Comparison of ENCODE assay signal across 9 cellular contexts in genomic region chr19:36973021-36973843, GRCh38. TPM values are rescaled to one million over a fixed set of nuclear protein-coding genes. Genes with fewer than 3 reads are reported as not detected.
DNase-seq lines count a peak whose midpoint lies in the region; ATAC-seq, FAIRE-seq and TF ChIP-seq lines count a peak whose summit lies in the region.
"Had no signal": no experiment of that assay in that cellular context is flagged by ENCODE, and none has a peak within 500 bp of the region (broad histone marks: within the 10 kb centered on the region; RNA-seq: fewer than 3 reads in every experiment).

No MANE protein-coding gene starts in this region.

- H3K27ac Mint-ChIP-seq in central memory CD8-positive, alpha-beta T cell (ENCODE audit: low read depth) = peak overlapping the region; percentile 95

- H3K36me3 ChIP-seq in keratinocyte (ENCODE audit: control insufficient read depth in 2 of 2, extremely low read depth in 1 of 2, insufficient read depth in 2 of 2, low read length in 2 of 2) = no peaks in the 10 kb centered on the region
- H3K36me3 ChIP-seq in Karpas-422 (ENCODE audit: insufficient read depth, low read length) = no peaks in the 10 kb centered on the region; the same call in 1 of the 2 replicates

- DNase-seq in GM10266 (ENCODE audit: extremely low spot score) (peak; percentile 69), HK-2 (ENCODE audit: unreplicated experiment) (peak; percentile 85), keratinocyte (ENCODE audit: low read depth, low spot score) (peak; percentile 7), Karpas-422 (no peak)
- DNase-seq in activated CD4-positive, CD25-positive, alpha-beta regulatory T cell treated with anti-CD3 and anti-CD28 coated beads, Interleukin-2, amount 50 U/mL, for 72 hours = peak; percentile 78
- peak; percentile 64 to 68 for DNase-seq in central memory CD8-positive, alpha-beta T cell (ENCODE audit: low spot score in 2 of 2)
- DNase-seq in stimulated activated CD4-positive, alpha-beta T cell treated with anti-CD3 and anti-CD28 coated beads, Interleukin-1b, Interleukin-23, amount 100 ng/mL, for 4 hours (ENCODE audit: low read depth in 2 of 2) = peak; percentile 56 to 70

- no peaks in the 10 kb centered on the region for H3K9me2 ChIP-seq in Karpas-422 (replicated peaks; ENCODE audit: insufficient read depth, low read length)

- no peak for FAIRE-seq in keratinocyte (lab: Jason Lieb, UNC)
- FAIRE-seq: islet of Langerhans had no signal

- H4K20me1 ChIP-seq in keratinocyte (ENCODE audit: control insufficient read depth, extremely low read depth, insufficient read depth, low read length) (no peaks in the 10 kb centered on the region), Karpas-422 (ENCODE audit: insufficient read depth, low read depth, low read length) (no peaks in the 10 kb centered on the region)

- H3K27ac ChIP-seq in keratinocyte (ENCODE audit: control insufficient read depth, insufficient read depth, low read length) = no peak overlapping the region
- H3K27ac ChIP-seq in Karpas-422 (ENCODE audit: low read length) = no peak overlapping the region

- no peaks in the 10 kb centered on the region for H3K79me2 ChIP-seq in keratinocyte (ENCODE audit: control insufficient read depth, insufficient read depth, low read length)
- H3K79me2 ChIP-seq in Karpas-422 (ENCODE audit: low read length) = no peaks in the 10 kb centered on the region

- H3K9me1 ChIP-seq in keratinocyte (ENCODE audit: control insufficient read depth, extremely low read depth, insufficient read depth, low read length) = no peaks in the 10 kb centered on the region

- peak overlapping the region; percentile 50 for H3K9ac ChIP-seq in keratinocyte (ENCODE audit: control insufficient read depth, extremely low read depth, insufficient read depth, low read length)
- H3K9ac ChIP-seq in Karpas-422 (ENCODE audit: low read length) = no peak overlapping the region

- peak; percentile 98 for ATAC-seq in central memory CD8-positive, alpha-beta T cell (replicated peaks; ENCODE audit: extremely low read depth, poor library complexity, severe bottlenecking)
- no peak for ATAC-seq in HG02571 (IDR thresholded peaks at IDR 0.05; ENCODE audit: unreplicated experiment)

- H3K27me3 ChIP-seq in keratinocyte (ENCODE audit: control insufficient read depth, extremely low read depth, insufficient read depth, low read length) (no peaks in the 10 kb centered on the region), Karpas-422 (ENCODE audit: low read length) (no peaks in the 10 kb centered on the region)

- peaks cover 5% of the 10 kb centered on the region for H3K36me3 Mint-ChIP-seq in central memory CD8-positive, alpha-beta T cell (ENCODE audit: insufficient read depth)

- H3K27me3 Mint-ChIP-seq in central memory CD8-positive, alpha-beta T cell = no peaks in the 10 kb centered on the region

- H2AFZ ChIP-seq in keratinocyte (ENCODE audit: control insufficient read depth, low read length) = peak overlapping the region; percentile 94
- no peak overlapping the region for H2AFZ ChIP-seq in Karpas-422 (ENCODE audit: low read length)

- H3K9me3 ChIP-seq in keratinocyte (ENCODE audit: control insufficient read depth, low read depth, low read length) (no peaks in the 10 kb centered on the region), Karpas-422 (ENCODE audit: low read length) (peaks cover 4% of the 10 kb centered on the region; the same call in 1 of the 2 replicates)

- H3K4me1 ChIP-seq in keratinocyte (ENCODE audit: control insufficient read depth, extremely low read depth, insufficient read depth, low read length) (peaks cover 3% of the 10 kb centered on the region), Karpas-422 (ENCODE audit: low read length) (no peaks in the 10 kb centered on the region)

- H3K4me2 ChIP-seq in keratinocyte (ENCODE audit: control insufficient read depth, extremely low read depth, insufficient read depth, low read depth, low read length) = peak overlapping the region; percentile 76
- H3K4me2 ChIP-seq in Karpas-422 (ENCODE audit: low read depth, low read length, poor library complexity, severe bottlenecking) = no peak overlapping the region

- H3K9me3 Mint-ChIP-seq in central memory CD8-positive, alpha-beta T cell = no peaks in the 10 kb centered on the region

- H3K4me3 ChIP-seq in keratinocyte (ENCODE audit: control insufficient read depth in 2 of 3, extremely low read depth in 1 of 3, insufficient read depth in 2 of 3, low read depth in 1 of 3, low read length in 3 of 3) (peak overlapping the region; percentile 74 to 83 (median 78)), Karpas-422 (ENCODE audit: low read length) (no peak overlapping the region)

- H3K4me1 Mint-ChIP-seq in central memory CD8-positive, alpha-beta T cell = peaks cover 11% of the 10 kb centered on the region

- peak; percentile 79 for TF ChIP-seq CTCF in GM10266 (IDR thresholded peaks at IDR 0.05; ENCODE audit: control insufficient read depth, insufficient read depth, low read depth, missing control alignments)
- peak; percentile 87 to 94 (median 91) for TF ChIP-seq CTCF in keratinocyte (optimal IDR thresholded peaks at IDR 0.05 in 1 of 3, IDR thresholded peaks at IDR 0.05 in 1 of 3, conservative IDR thresholded peaks at IDR 0.05 in 1 of 3; ENCODE audit: extremely low read depth in 1 of 3, insufficient read depth in 2 of 3, low read length in 3 of 3)

- dilution Hi-C loops in keratinocyte (cut with MboI; ENCODE audit: extremely low pct_ligation_motif_present, low sequenced_read_pairs) = no loop called here

- H3K4me3 Mint-ChIP-seq in central memory CD8-positive, alpha-beta T cell = peak overlapping the region; percentile 88

RNA-seq across cellular contexts. Expression of gene ZNF568, which starts 57.1 kb away (rescaled TPM):
- 4.0 to 4.1 TPM (median 4.1 TPM) in 3 replicates for polyA plus RNA-seq in keratinocyte
- 2.1 TPM for polyA plus RNA-seq in keratinocyte (2011; ENCODE audit: low read depth)
- polyA plus RNA-seq in keratinocyte (2011; cell fraction: cytosol; rRNA removed) = 3.2 and 5.0 TPM in 2 replicates
- polyA plus RNA-seq in keratinocyte (2011; cell fraction: nucleus; rRNA removed) = 4.6 and 5.4 TPM in 2 replicates
- 3.5 and 4.0 TPM in 2 replicates for polyA plus RNA-seq in keratinocyte (2012; ENCODE audit: low replicate concordance)
- polyA minus RNA-seq in keratinocyte = 0.95 to 5.2 TPM (median 4.7 TPM) in 3 replicates
- polyA minus RNA-seq in keratinocyte (2011; cell fraction: cytosol; rRNA and poly(A)+ RNA removed) = 4.8 TPM
- polyA minus RNA-seq in keratinocyte (2011; cell fraction: nucleus; rRNA and poly(A)+ RNA removed) = 7.6 and 11.4 TPM in 2 replicates
- total RNA-seq in Karpas-422 (2014; rRNA removed; shearing (Covaris generic); ENCODE audit: low replicate concordance) = 0.48 and 2.1 TPM in 2 replicates

RNA-seq across cellular contexts. Expression of gene ZNF829, which starts 57.1 kb away (rescaled TPM):
- polyA plus RNA-seq in keratinocyte = 1.2 to 2.3 TPM (median 1.7 TPM) in 3 replicates
- polyA plus RNA-seq in keratinocyte (2011; ENCODE audit: low read depth) = 3.0 TPM
- polyA plus RNA-seq in keratinocyte (2011; cell fraction: cytosol; rRNA removed) = 0.91 and 1.9 TPM in 2 replicates
- 2.0 and 2.6 TPM in 2 replicates for polyA plus RNA-seq in keratinocyte (2011; cell fraction: nucleus; rRNA removed)
- 1.6 and 1.8 TPM in 2 replicates for polyA plus RNA-seq in keratinocyte (2012; ENCODE audit: low replicate concordance)
- polyA minus RNA-seq in keratinocyte = 0.69 to 2.6 TPM (median 2.3 TPM) in 3 replicates
- polyA minus RNA-seq in keratinocyte (2011; cell fraction: cytosol; rRNA and poly(A)+ RNA removed) = 1.5 TPM
- 2.4 and 2.6 TPM in 2 replicates for polyA minus RNA-seq in keratinocyte (2011; cell fraction: nucleus; rRNA and poly(A)+ RNA removed)
- total RNA-seq in Karpas-422 (2014; rRNA removed; shearing (Covaris generic); ENCODE audit: low replicate concordance) = 0.47 and 1.8 TPM in 2 replicates
